6 cellular contexts compared by ENCODE assay signal in the genomic region with DNA sequence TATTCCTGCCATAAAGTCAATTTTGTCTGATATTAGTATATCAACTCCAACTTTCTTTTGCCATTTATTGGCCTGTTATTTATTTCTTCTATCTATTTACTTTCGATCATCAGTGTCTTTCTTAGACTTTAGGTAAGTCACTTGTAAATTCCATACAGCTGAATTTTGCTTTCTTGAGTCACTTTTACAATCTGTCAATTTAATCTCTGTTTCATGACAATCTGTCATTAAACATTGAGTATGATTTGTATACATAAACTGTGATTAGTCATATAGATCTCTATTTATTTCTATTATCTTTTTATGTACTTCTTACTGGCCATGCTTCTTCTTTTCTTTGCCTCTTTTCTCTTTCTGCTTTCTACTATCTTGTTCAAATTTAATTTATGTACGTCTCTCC.
"Had no signal": no experiment of that assay in that cellular context is flagged by ENCODE, and none has a peak within 500 bp of the region (broad histone marks: within the 10 kb centered on the region; RNA-seq: fewer than 3 reads in every experiment).

No MANE protein-coding gene starts in this region.

- DNase-seq: IMR-90, KBM-7, KG1 had no signal

- ATAC-seq: HepG2, K562 had no signal

- H3K27ac ChIP-seq: HL-60 had no signal

- H3K4me3 ChIP-seq: K562 had no signal
